In the genomic region with DNA sequence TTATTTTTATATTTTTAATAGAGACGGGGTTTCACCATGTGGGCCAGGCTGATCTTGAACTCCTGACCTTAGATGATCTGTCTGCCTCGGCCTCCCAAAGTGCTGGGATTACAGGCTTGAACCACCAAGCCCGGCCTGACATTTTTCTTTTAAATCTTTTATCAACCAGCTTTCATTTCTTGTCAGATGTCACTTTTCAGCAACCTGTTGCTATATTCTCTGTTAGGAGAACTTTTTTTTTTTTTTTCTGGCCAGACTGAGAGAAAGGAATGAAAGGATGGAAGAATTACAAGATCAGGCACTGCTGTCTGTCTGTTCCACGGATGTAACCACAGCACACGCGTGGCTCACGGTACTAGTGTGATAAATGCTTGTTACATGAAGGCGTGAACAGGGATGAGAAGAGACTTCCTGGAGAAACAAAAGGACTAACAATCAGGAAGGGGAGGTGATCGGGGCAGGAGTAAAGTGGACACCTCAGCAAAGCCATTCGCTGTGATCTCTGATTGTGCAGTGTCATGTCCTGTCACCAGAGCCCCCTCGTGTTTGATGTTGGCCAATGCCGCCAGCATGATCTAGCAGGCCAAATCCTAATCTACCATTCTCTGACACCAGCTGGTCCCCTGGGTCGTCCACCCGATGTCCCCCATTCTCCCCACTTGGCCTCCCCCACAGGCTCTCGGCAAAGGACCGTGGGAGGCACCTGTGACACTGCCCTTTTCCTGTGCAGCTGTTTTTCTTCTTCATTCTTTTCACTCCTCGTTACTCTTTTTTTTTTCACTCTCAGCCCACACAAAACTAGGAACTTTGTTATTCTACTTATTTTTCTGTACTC, we compare ENCODE assay signal across 8 cellular contexts.
DNase-seq lines count a peak whose midpoint lies in the region; ATAC-seq, FAIRE-seq and TF ChIP-seq lines count a peak whose summit lies in the region.

No MANE protein-coding gene starts in this region.

- DNase-seq in DMS153 treated with DMSO at 0.1 percent for 48 hours (lab: John Stamatoyannopoulos, UW; ENCODE audit: unreplicated experiment) (peak; percentile 6), GM23248 (no peak), NCI-H69 (lab: John Stamatoyannopoulos, UW) (peak; percentile 29), pancreas (peak in 1 of 6 donors; percentile 49), NCI-H774 (lab: John Stamatoyannopoulos, UW) (no peak)
- DNase-seq in activated T-cell treated with anti-CD3 and anti-CD28 coated beads, Interleukin-2, amount 50 U/mL, for 72 hours: peak; percentile 57 to 69

- no peaks in the 10 kb centered on the region for H3K27me3 Mint-ChIP-seq in activated T-cell treated with anti-CD3 and anti-CD28 coated beads, Interleukin-2, amount 50 U/mL, for 72 hours (ENCODE audit: low read depth)

- no peak for FAIRE-seq in pancreas (lab: Jason Lieb, UNC)

- ATAC-seq in activated T-cell treated with anti-CD3 and anti-CD28 coated beads, Interleukin-2, amount 50 U/mL, for 72 hours (replicated peaks in 1 of 2): peak in 1 of 2 donors; percentile 10
- no peak for ATAC-seq in gastroesophageal sphincter
- no peak for ATAC-seq in pancreas
- ATAC-seq in GM21526 (IDR thresholded peaks at IDR 0.05; ENCODE audit: low FRiP score, unreplicated experiment): no peak

- no peak overlapping the region for H2AFZ ChIP-seq in GM23248

- peaks cover 60% of the 10 kb centered on the region for H3F3A ChIP-seq in GM23248 (ENCODE audit: insufficient read depth)

- H3K4me1 Mint-ChIP-seq in activated T-cell treated with anti-CD3 and anti-CD28 coated beads, Interleukin-2, amount 50 U/mL, for 72 hours (ENCODE audit: low read depth): peaks cover 70% of the 10 kb centered on the region

- H4K20me1 ChIP-seq in GM23248 (ENCODE audit: insufficient read depth): no peaks in the 10 kb centered on the region

- H3K4me1 ChIP-seq in GM23248 (ENCODE audit: insufficient read depth) (peaks cover 42% of the 10 kb centered on the region), gastroesophageal sphincter (peaks cover 4 to 54% (median 38%) of the 10 kb centered on the region in 3 donors), pancreas (peaks cover 7 to 37% (median 29%) of the 10 kb centered on the region in 3 donors)

- in situ Hi-C loops in GM23248 (cut with MboI): loop anchor here (10.0 kb wide), 1 partner anchor 68 kb away; no protein-coding TSS in a partner anchor

- H3K9ac ChIP-seq in GM23248: peak overlapping the region; percentile 99

- H3K27ac ChIP-seq in GM23248 (peak overlapping the region; percentile 100), gastroesophageal sphincter (peak overlapping the region; percentile 90 to 99 (median 95)), pancreas (peak overlapping the region; percentile 95 to 99 (median 96))

- peak overlapping the region; percentile 93 to 100 for H3K4me3 Mint-ChIP-seq in activated T-cell treated with anti-CD3 and anti-CD28 coated beads, Interleukin-2, amount 50 U/mL, for 72 hours

- no peaks in the 10 kb centered on the region for H3K27me3 ChIP-seq in GM23248 (replicated peaks; ENCODE audit: insufficient read depth)
- H3K27me3 ChIP-seq in gastroesophageal sphincter: no peaks in the 10 kb centered on the region
- H3K27me3 ChIP-seq in pancreas: no peaks in the 10 kb centered on the region

- WGBS in GM23248 (ENCODE audit: low coverage in 1 of 2, low lambda C conversion rate in 2 of 2, missing lambda C conversion rate in 2 of 2), 2 experiments: 71 to 73% methylated on average over 17 of the region's 17 CpGs
- 37 to 51% methylated on average over 9 to 17 of the region's 17 CpGs for WGBS in gastroesophageal sphincter (ENCODE audit: low coverage in 1 of 2), 2 donors
- 56 to 64% methylated on average over 17 of the region's 17 CpGs for WGBS in pancreas, 2 donors

- TF ChIP-seq EP300 in gastroesophageal sphincter (IDR thresholded peaks at IDR 0.05): no peak

- peak overlapping the region; percentile 99 for H3K4me2 ChIP-seq in GM23248 (ENCODE audit: unreplicated experiment)

- H3K9me3 ChIP-seq in GM23248 (ENCODE audit: low read depth) (no peaks in the 10 kb centered on the region), gastroesophageal sphincter (no peaks in the 10 kb centered on the region), pancreas (no peaks in the 10 kb centered on the region)

- H3K36me3 Mint-ChIP-seq in activated T-cell treated with anti-CD3 and anti-CD28 coated beads, Interleukin-2, amount 50 U/mL, for 72 hours (ENCODE audit: insufficient read depth in 2 of 2): peaks cover 11 to 16% of the 10 kb centered on the region in 2 donors

- no peaks in the 10 kb centered on the region for H3K9me2 ChIP-seq in GM23248 (ENCODE audit: insufficient read depth)

- peaks cover 0 to 2% of the 10 kb centered on the region in 2 donors for H3K9me3 Mint-ChIP-seq in activated T-cell treated with anti-CD3 and anti-CD28 coated beads, Interleukin-2, amount 50 U/mL, for 72 hours

- no peak for TF ChIP-seq POLR2A in gastroesophageal sphincter (IDR thresholded peaks at IDR 0.05)

- H3K36me3 ChIP-seq in GM23248 (ENCODE audit: low read depth) (no peaks in the 10 kb centered on the region), gastroesophageal sphincter (no peaks in the 10 kb centered on the region), pancreas (no peaks in the 10 kb centered on the region)

- peak in 1 of 4 experiments; percentile 14 for TF ChIP-seq CTCF in gastroesophageal sphincter (IDR thresholded peaks at IDR 0.05)
- TF ChIP-seq CTCF in pancreas (IDR thresholded peaks at IDR 0.05): no peak

- H3K4me3 ChIP-seq in GM23248 (peak overlapping the region; percentile 86), gastroesophageal sphincter (peak overlapping the region in 1 of 2 donors; percentile 16), pancreas (peak overlapping the region in 1 of 4 donors; percentile 48)

- intact Hi-C loops in pancreas (cut with DNase I): loop anchor here in 1 of 3 donors (5.0 to 10.0 kb wide), 3 partner anchors 68 to 302 kb away; partner anchors contain the start of gene TGIF1

- H3K27ac Mint-ChIP-seq in activated T-cell treated with anti-CD3 and anti-CD28 coated beads, Interleukin-2, amount 50 U/mL, for 72 hours: peak overlapping the region; percentile 94

- H3K79me2 ChIP-seq in GM23248 (ENCODE audit: insufficient read depth): peaks cover 38% of the 10 kb centered on the region

Comparison
In these comparisons a context has a peak if more than half of its experiments do, and no peak if none do; other contexts are left out.
1. DNase-seq: peak in DMS153 treated with DMSO at 0.1 percent for 48 hours (single experiment), NCI-H69 (single experiment) and activated T-cell treated with anti-CD3 and anti-CD28 coated beads, Interleukin-2, amount 50 U/mL, for 72 hours (2 of 2); none in GM23248 (single experiment) and NCI-H774 (single experiment).
2. Peak in every context shown above with its lines, with median percentiles within 50 percentile points of each other: H3K27ac ChIP-seq.